8 cellular contexts compared by ENCODE assay signal in genomic region chr2:171798156-171798815, GRCh38.
DNase-seq lines count a peak whose midpoint lies in the region; ATAC-seq and TF ChIP-seq lines count a peak whose summit lies in the region.

No MANE protein-coding gene starts in this region.

- H3K27ac ChIP-seq in breast epithelium (peak overlapping the region in 1 of 2 donors; percentile 28), SJSA1 (peak overlapping the region; percentile 70)

- no peak for TF ChIP-seq POLR2A in breast epithelium (IDR thresholded peaks at IDR 0.05)

- CTCF ChIA-PET in MCF 10A (lab: Yijun Ruan, JAX), result interaction anchor here (1.0 to 2.5 kb wide), 2 partner anchors 13 to 18 kb away, joined by 3 to 9 read pairs; no protein-coding TSS in a partner anchor

- DNase-seq in MCF 10A (ENCODE audit: unreplicated experiment) (peak; percentile 49), breast epithelium (ENCODE audit: low spot score in 2 of 2) (no peak), SJSA1 (ENCODE audit: low read depth in 1 of 2, low spot score in 2 of 2) (peak in 1 of 2 experiments; percentile 51), fibroblast of the aortic adventitia (ENCODE audit: low read depth) (peak; percentile 39)
- DNase-seq in stimulated activated CD4-positive, alpha-beta T cell treated with anti-CD3 and anti-CD28 coated beads, Interleukin-4, amount 100 ng/mL, for 4 hours, result no peak

- H3K4me1 ChIP-seq in breast epithelium (no peaks in the 10 kb centered on the region), SJSA1 (replicated peaks) (peaks cover 17% of the 10 kb centered on the region)

- BruUV-seq in MCF 10A (replicated peaks; lab: Mats Ljungman, UMichigan), result no TSS peak

- POLR2A ChIA-PET in MCF 10A (lab: Yijun Ruan, JAX), result interaction anchor here (0.9 to 1.8 kb wide), 3 partner anchors 9 to 111 kb away, joined by 3 to 6 read pairs (median 4); partner anchors contain the start of gene DYNC1I2

- H3K4me1 Mint-ChIP-seq in MCF 10A (ENCODE audit: insufficient read depth, unreplicated experiment), result peaks cover 7% of the 10 kb centered on the region

- peak overlapping the region; percentile 84 for H3K27ac Mint-ChIP-seq in MCF 10A (ENCODE audit: low read depth, unreplicated experiment)

- H3K27me3 ChIP-seq in breast epithelium, result no peaks in the 10 kb centered on the region
- H3K27me3 ChIP-seq in SJSA1 (replicated peaks), result no peaks in the 10 kb centered on the region

- no peak overlapping the region for H3K4me3 Mint-ChIP-seq in MCF 10A (ENCODE audit: unreplicated experiment)

- no peak for ATAC-seq in HG03378 (IDR thresholded peaks at IDR 0.05; ENCODE audit: unreplicated experiment)
- ATAC-seq in HG02884 (IDR thresholded peaks at IDR 0.05; ENCODE audit: unreplicated experiment), result no peak
- ATAC-seq in GM21717 (IDR thresholded peaks at IDR 0.05; ENCODE audit: unreplicated experiment), result no peak

- H3K9me3 ChIP-seq in breast epithelium (no peaks in the 10 kb centered on the region), SJSA1 (replicated peaks) (no peaks in the 10 kb centered on the region)

- peaks cover 12% of the 10 kb centered on the region for H3K36me3 Mint-ChIP-seq in MCF 10A (ENCODE audit: insufficient read depth, unreplicated experiment)

- TF ChIP-seq CTCF in MCF 10A (IDR thresholded peaks at IDR 0.05; ENCODE audit: unreplicated experiment) (no peak), breast epithelium (IDR thresholded peaks at IDR 0.05) (no peak), fibroblast of the aortic adventitia (IDR thresholded peaks at IDR 0.05; ENCODE audit: insufficient read depth, low read length) (no peak)

- H3K36me3 ChIP-seq in breast epithelium, result no peaks in the 10 kb centered on the region
- no peaks in the 10 kb centered on the region for H3K36me3 ChIP-seq in SJSA1

- no peaks in the 10 kb centered on the region for H3K9me3 Mint-ChIP-seq in MCF 10A (ENCODE audit: unreplicated experiment)

- intact Hi-C loops in MCF 10A (cut with micrococcal nuclease) (no loop called here), breast epithelium (cut with DNase I; ENCODE audit: low total_unique reads) (no loop called here)

- H3K4me3 ChIP-seq in breast epithelium, result no peak overlapping the region
- H3K4me3 ChIP-seq in SJSA1, result no peak overlapping the region
- no peak overlapping the region for H3K4me3 ChIP-seq in fibroblast of the aortic adventitia (ENCODE audit: low read depth, low read length)

- no peaks in the 10 kb centered on the region for H3K27me3 Mint-ChIP-seq in MCF 10A (ENCODE audit: insufficient read depth, unreplicated experiment)

Comparison
In these comparisons a context has a peak if more than half of its experiments do, and no peak if none do; other contexts are left out.
1. DNase-seq: peak in MCF 10A (single experiment) and fibroblast of the aortic adventitia (single experiment); none in breast epithelium (0 of 2) and stimulated activated CD4-positive, alpha-beta T cell treated with anti-CD3 and anti-CD28 coated beads, Interleukin-4, amount 100 ng/mL, for 4 hours (0 of 2).